In the genomic region with DNA sequence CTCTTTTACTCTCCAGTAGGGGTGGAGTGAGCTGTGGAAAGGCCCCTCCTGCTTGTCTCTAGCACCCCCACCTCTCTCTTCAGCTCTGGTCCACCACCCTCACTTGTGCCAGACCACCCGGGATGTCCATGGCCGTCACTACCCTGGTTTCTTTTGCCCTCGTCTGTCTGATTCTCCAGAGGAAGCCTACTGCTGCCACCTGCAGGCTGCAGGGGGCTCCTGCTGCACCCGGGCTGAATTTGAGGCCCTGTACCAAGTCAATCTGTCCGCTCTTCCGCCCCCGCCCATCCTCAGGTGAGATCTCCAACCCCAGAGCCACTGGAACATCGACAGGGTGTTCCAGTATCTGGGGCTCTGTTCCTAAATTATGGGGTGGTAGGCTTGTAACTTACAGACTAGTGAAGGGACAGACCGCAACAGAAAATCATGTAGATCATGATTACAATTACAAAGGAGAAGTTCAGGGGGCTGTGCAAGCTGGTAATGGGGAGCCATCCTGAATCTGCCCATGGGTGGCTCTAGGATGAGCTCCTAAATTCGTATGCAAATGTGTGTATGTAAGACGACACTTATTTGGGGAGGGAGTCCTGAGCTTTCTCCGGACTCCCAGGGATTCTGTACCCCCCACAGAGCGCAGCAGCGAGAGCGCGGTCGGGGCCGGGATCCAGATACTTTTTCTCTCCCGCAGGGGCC, we compare ENCODE assay signal across 8 cellular contexts. TPM values are rescaled to one million over a fixed set of nuclear protein-coding genes. Genes with fewer than 3 reads are reported as not detected.
DNase-seq lines count a peak whose midpoint lies in the region; ATAC-seq and TF ChIP-seq lines count a peak whose summit lies in the region.

No MANE protein-coding gene starts in this region.

- H3K4me3 ChIP-seq in cardiac fibroblast (replicated peaks in 1 of 2; ENCODE audit: low read depth in 2 of 2, low read length in 2 of 2): peak overlapping the region; percentile 78 to 81

- H3K9me3 Mint-ChIP-seq in WTC11: no peaks in the 10 kb centered on the region

- peaks cover 23% of the 10 kb centered on the region for H3K4me1 Mint-ChIP-seq in WTC11

- DNase-seq in NCI-H2227 (lab: John Stamatoyannopoulos, UW; ENCODE audit: unreplicated experiment) (peak; percentile 83), WTC11 (ENCODE audit: low spot score) (peak; percentile 96), cardiac fibroblast (ENCODE audit: low read depth in 2 of 2) (peak; percentile 86), iris pigment epithelial cell (ENCODE audit: low read depth) (peak; percentile 83)
- DNase-seq in stimulated activated CD4-positive, alpha-beta T cell treated with anti-CD3 and anti-CD28 coated beads, Interleukin-12 subunit alpha, Interleukin-12 subunit beta, amount 100 ng/mL, for 24 hours (ENCODE audit: low read depth in 2 of 2): peak; percentile 57 to 89

- no peak for TF ChIP-seq POLR2A in GM18505 (IDR thresholded peaks at IDR 0.05; ENCODE audit: borderline replicate concordance, extremely low read depth, insufficient read depth, insufficient read length)

- peaks cover 12% of the 10 kb centered on the region for H3K27me3 Mint-ChIP-seq in WTC11 (ENCODE audit: low read depth)

- POLR2A ChIA-PET in WTC11 (lab: Charles Lee): interaction anchor here (1.0 to 2.6 kb wide), 6 partner anchors 13 to 217 kb away, joined by 3 to 19 read pairs (median 6); a partner anchor contains a TSS

- peaks cover 12% of the 10 kb centered on the region for H3K36me3 Mint-ChIP-seq in WTC11

- CTCF ChIA-PET in WTC11 (lab: Charles Lee): interaction anchor here (0.5 to 7.7 kb wide), 27 partner anchors 10 to 791 kb away, joined by 3 to 264 read pairs (median 5); a partner anchor contains a TSS

- H3K4me3 Mint-ChIP-seq in WTC11: peak overlapping the region; percentile 93

- ATAC-seq in GM18505 (IDR thresholded peaks at IDR 0.05; ENCODE audit: unreplicated experiment) (peak; percentile 29), HG03175 (IDR thresholded peaks at IDR 0.05; ENCODE audit: unreplicated experiment) (peak; percentile 28), WTC11 (peak; percentile 57), HG03571 (IDR thresholded peaks at IDR 0.05; ENCODE audit: unreplicated experiment) (no peak)

- H3K27ac Mint-ChIP-seq in WTC11: peak overlapping the region; percentile 96

- TF ChIP-seq CTCF in WTC11 (IDR thresholded peaks at IDR 0.05) (peak; percentile 54), cardiac fibroblast (IDR thresholded peaks at IDR 0.05; ENCODE audit: low read depth, low read length) (peak; percentile 97)

TF ChIP-seq in WTC11, 78 proteins besides CTCF, POLR2A, EP300 and RAD21:
- TF ChIP-seq JAZF1 (CRISPR knock-in tag; IDR thresholded peaks at IDR 0.05) (no peak), ESRRA (CRISPR knock-in tag; IDR thresholded peaks at IDR 0.05; ENCODE audit: borderline replicate concordance) (no peak)
- TF ChIP-seq, protein P1, sequence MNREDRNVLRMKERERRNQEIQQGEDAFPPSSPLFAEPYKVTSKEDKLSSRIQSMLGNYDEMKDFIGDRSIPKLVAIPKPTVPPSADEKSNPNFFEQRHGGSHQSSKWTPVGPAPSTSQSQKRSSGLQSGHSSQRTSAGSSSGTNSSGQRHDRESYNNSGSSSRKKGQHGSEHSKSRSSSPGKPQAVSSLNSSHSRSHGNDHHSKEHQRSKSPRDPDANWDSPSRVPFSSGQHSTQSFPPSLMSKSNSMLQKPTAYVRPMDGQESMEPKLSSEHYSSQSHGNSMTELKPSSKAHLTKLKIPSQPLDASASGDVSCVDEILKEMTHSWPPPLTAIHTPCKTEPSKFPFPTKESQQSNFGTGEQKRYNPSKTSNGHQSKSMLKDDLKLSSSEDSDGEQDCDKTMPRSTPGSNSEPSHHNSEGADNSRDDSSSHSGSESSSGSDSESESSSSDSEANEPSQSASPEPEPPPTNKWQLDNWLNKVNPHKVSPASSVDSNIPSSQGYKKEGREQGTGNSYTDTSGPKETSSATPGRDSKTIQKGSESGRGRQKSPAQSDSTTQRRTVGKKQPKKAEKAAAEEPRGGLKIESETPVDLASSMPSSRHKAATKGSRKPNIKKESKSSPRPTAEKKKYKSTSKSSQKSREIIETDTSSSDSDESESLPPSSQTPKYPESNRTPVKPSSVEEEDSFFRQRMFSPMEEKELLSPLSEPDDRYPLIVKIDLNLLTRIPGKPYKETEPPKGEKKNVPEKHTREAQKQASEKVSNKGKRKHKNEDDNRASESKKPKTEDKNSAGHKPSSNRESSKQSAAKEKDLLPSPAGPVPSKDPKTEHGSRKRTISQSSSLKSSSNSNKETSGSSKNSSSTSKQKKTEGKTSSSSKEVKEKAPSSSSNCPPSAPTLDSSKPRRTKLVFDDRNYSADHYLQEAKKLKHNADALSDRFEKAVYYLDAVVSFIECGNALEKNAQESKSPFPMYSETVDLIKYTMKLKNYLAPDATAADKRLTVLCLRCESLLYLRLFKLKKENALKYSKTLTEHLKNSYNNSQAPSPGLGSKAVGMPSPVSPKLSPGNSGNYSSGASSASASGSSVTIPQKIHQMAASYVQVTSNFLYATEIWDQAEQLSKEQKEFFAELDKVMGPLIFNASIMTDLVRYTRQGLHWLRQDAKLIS (CRISPR knock-in tag; IDR thresholded peaks at IDR 0.05; ENCODE audit: borderline replicate concordance): no peak
- TF ChIP-seq, protein P2, sequence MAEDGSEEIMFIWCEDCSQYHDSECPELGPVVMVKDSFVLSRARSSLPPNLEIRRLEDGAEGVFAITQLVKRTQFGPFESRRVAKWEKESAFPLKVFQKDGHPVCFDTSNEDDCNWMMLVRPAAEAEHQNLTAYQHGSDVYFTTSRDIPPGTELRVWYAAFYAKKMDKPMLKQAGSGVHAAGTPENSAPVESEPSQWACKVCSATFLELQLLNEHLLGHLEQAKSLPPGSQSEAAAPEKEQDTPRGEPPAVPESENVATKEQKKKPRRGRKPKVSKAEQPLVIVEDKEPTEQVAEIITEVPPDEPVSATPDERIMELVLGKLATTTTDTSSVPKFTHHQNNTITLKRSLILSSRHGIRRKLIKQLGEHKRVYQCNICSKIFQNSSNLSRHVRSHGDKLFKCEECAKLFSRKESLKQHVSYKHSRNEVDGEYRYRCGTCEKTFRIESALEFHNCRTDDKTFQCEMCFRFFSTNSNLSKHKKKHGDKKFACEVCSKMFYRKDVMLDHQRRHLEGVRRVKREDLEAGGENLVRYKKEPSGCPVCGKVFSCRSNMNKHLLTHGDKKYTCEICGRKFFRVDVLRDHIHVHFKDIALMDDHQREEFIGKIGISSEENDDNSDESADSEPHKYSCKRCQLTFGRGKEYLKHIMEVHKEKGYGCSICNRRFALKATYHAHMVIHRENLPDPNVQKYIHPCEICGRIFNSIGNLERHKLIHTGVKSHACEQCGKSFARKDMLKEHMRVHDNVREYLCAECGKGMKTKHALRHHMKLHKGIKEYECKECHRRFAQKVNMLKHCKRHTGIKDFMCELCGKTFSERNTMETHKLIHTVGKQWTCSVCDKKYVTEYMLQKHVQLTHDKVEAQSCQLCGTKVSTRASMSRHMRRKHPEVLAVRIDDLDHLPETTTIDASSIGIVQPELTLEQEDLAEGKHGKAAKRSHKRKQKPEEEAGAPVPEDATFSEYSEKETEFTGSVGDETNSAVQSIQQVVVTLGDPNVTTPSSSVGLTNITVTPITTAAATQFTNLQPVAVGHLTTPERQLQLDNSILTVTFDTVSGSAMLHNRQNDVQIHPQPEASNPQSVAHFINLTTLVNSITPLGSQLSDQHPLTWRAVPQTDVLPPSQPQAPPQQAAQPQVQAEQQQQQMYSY (CRISPR knock-in tag; IDR thresholded peaks at IDR 0.05): no peak

RNA-seq across cellular contexts. Expression of a gene that starts 0.7 kb away (rescaled TPM):
- 92.1 to 102 TPM (median 101 TPM) in 3 replicates for total RNA-seq in WTC11 (2021)

RNA-seq across cellular contexts. Expression of a gene that starts 2.1 kb away (rescaled TPM):
- 16.4 to 23.6 TPM (median 21.7 TPM) in 3 replicates for total RNA-seq in WTC11 (2021)

RNA-seq across cellular contexts. Expression of a gene that starts 20.3 kb away (rescaled TPM):
- 26.1 to 31.9 TPM (median 27.8 TPM) in 3 replicates for total RNA-seq in WTC11 (2021)

RNA-seq across cellular contexts. Expression of a gene that starts 31.3 kb away (rescaled TPM):
- total RNA-seq in WTC11 (2021): 27.9 to 31.5 TPM (median 31.0 TPM) in 3 replicates

RNA-seq across cellular contexts. Expression of a gene that starts 50.1 kb away (rescaled TPM):
- 9.7 to 10.2 TPM (median 10.0 TPM) in 3 replicates for total RNA-seq in WTC11 (2021)
